In genomic region chr6:154243793-154244768, GRCh38 we compare ENCODE assay signal across 14 cellular contexts.
DNase-seq lines count a peak whose midpoint lies in the region; ATAC-seq, FAIRE-seq and TF ChIP-seq lines count a peak whose summit lies in the region.
"Had no signal": no experiment of that assay in that cellular context is flagged by ENCODE, and none has a peak within 500 bp of the region (broad histone marks: within the 10 kb centered on the region; RNA-seq: fewer than 3 reads in every experiment).

No MANE protein-coding gene starts in this region.

- WGBS in H1 (ENCODE audit: extremely low coverage in 1 of 2, insufficient coverage in 1 of 2, insufficient read length in 1 of 2, insufficient replicate concordance in 2 of 2, low coverage in 1 of 2, low lambda C conversion rate in 2 of 2, missing lambda C conversion rate in 1 of 2), 2 experiments: 71% methylated on average over 6 of the region's 6 CpGs; no CpG with 5 or more reads in 1 of the 2 experiments

- peaks cover 96% of the 10 kb centered on the region for H3K4me1 Mint-ChIP-seq in activated T-cell treated with anti-CD3 and anti-CD28 coated beads, Interleukin-2, amount 50 U/mL, for 72 hours (ENCODE audit: low read depth)
- peaks cover 52% of the 10 kb centered on the region for H3K4me1 Mint-ChIP-seq in stimulated activated effector memory CD8-positive, alpha-beta T cell treated with anti-CD3 and anti-CD28 coated beads, Interleukin-12 subunit alpha, Interleukin-12 subunit beta, amount 100 ng/mL, for 72 hours

- DNase-seq in activated T-cell treated with anti-CD3 and anti-CD28 coated beads, Interleukin-2, amount 50 U/mL, for 72 hours: no peak
- DNase-seq in activated T-cell treated with anti-CD3 and anti-CD28 coated beads for 4 hours: no peak
- DNase-seq in RWPE2 (ENCODE audit: low spot score): no peak
- DNase-seq in H1 (ENCODE audit: low read depth in 1 of 2, low spot score in 2 of 2): no peak
- peak in 1 of 2 donors; percentile 50 for DNase-seq in stimulated activated effector memory CD8-positive, alpha-beta T cell treated with anti-CD3 and anti-CD28 coated beads, Interleukin-12 subunit alpha, Interleukin-12 subunit beta, amount 100 ng/mL, for 72 hours (ENCODE audit: low spot score in 2 of 2)
- DNase-seq in COLO829 (ENCODE audit: low spot score): no peak
- DNase-seq in glomerular visceral epithelial cell (ENCODE audit: extremely low spot score): no peak
- DNase-seq: activated gamma-delta T cell treated with Interleukin-2 at 50 U/mL for 16 hours, IMR-90, NCI-H2081, retina, tibial artery had no signal

- no peak for TF ChIP-seq EP300 in H1 (IDR thresholded peaks at IDR 0.05; ENCODE audit: borderline replicate concordance in 1 of 2, low read depth in 2 of 2, low read length in 2 of 2)

- POLR2A ChIA-PET in H1 (lab: Charles Lee; ENCODE audit: partially characterized antibody): no interaction called here

- peak overlapping the region; percentile 99 for H3K27ac Mint-ChIP-seq in activated T-cell treated with anti-CD3 and anti-CD28 coated beads, Interleukin-2, amount 50 U/mL, for 72 hours
- peak overlapping the region; percentile 90 for H3K27ac Mint-ChIP-seq in stimulated activated effector memory CD8-positive, alpha-beta T cell treated with anti-CD3 and anti-CD28 coated beads, Interleukin-12 subunit alpha, Interleukin-12 subunit beta, amount 100 ng/mL, for 72 hours

- no peak overlapping the region for H3K4ac ChIP-seq in H1 (replicated peaks; ENCODE audit: insufficient read length, low read depth, low read length)

- no peak for TF ChIP-seq CTCF in RWPE2 (IDR thresholded peaks at IDR 0.05; ENCODE audit: poor library complexity, severe bottlenecking)
- TF ChIP-seq CTCF in H1 (IDR thresholded peaks at IDR 0.05; ENCODE audit: control extremely low read depth in 1 of 3, insufficient read depth in 1 of 3, low read depth in 1 of 3, low read length in 3 of 3): no peak

- no peak overlapping the region for H3K14ac ChIP-seq in H1 (ENCODE audit: insufficient read length)

- TF ChIP-seq POLR2A in H1 (IDR thresholded peaks at IDR 0.05; ENCODE audit: control extremely low read depth in 1 of 2, low read depth in 2 of 2, low read length in 2 of 2): no peak

- H3K4me1 ChIP-seq in RWPE2 (ENCODE audit: insufficient read depth, poor library complexity, severe bottlenecking) (peaks cover 17% of the 10 kb centered on the region), H1 (replicated peaks in 1 of 4; ENCODE audit: control insufficient read depth in 3 of 4, insufficient read depth in 4 of 4, low read length in 3 of 4) (peaks cover 1 to 19% (median 12%) of the 10 kb centered on the region in 4 experiments; a peak in 5 of 7 replicates)
- H3K4me1 ChIP-seq: tibial artery had no signal

- no peak overlapping the region for H2BK5ac ChIP-seq in H1 (ENCODE audit: low read depth, low read length)

- H3K9me3 ChIP-seq in RWPE2 (ENCODE audit: severe bottlenecking) (peaks cover 4% of the 10 kb centered on the region), H1 (ENCODE audit: insufficient read depth in 2 of 2, low read depth in 1 of 2, low read length in 1 of 2) (no peaks in the 10 kb centered on the region)
- H3K9me3 ChIP-seq: tibial artery had no signal

- H3K27ac ChIP-seq in RWPE2 (ENCODE audit: poor library complexity, severe bottlenecking) (no peak overlapping the region), H1 (ENCODE audit: low read depth, low read length) (no peak overlapping the region)
- H3K27ac ChIP-seq: hepatocyte, tibial artery had no signal

- no peak overlapping the region for H3K56ac ChIP-seq in H1 (replicated peaks; ENCODE audit: insufficient read length, low read depth, low read length)

- H3K4me3 ChIP-seq in RWPE2 (ENCODE audit: severe bottlenecking): no peak overlapping the region
- H3K4me3 ChIP-seq in H1 (ENCODE audit: extremely low read depth in 1 of 4, insufficient read depth in 2 of 4, low read depth in 3 of 4, low read length in 4 of 4): no peak overlapping the region
- H3K4me3 ChIP-seq: hepatocyte, tibial artery had no signal

- H3K79me2 ChIP-seq in H1 (ENCODE audit: control insufficient read depth in 1 of 2, insufficient read depth in 2 of 2, low read length in 2 of 2): no peaks in the 10 kb centered on the region
- H3K79me2 ChIP-seq: hepatocyte had no signal

- CTCF ChIA-PET in H1 (lab: Charles Lee; ENCODE audit: partially characterized antibody): interaction anchor here (1.7 kb wide), 1 partner anchor 33 kb away, joined by 5 read pairs; no protein-coding TSS in a partner anchor

- H3K18ac ChIP-seq in H1 (ENCODE audit: extremely low read depth, low read length): no peak overlapping the region

- peaks cover 12 to 16% of the 10 kb centered on the region in 2 donors for H3K36me3 Mint-ChIP-seq in activated T-cell treated with anti-CD3 and anti-CD28 coated beads, Interleukin-2, amount 50 U/mL, for 72 hours (ENCODE audit: insufficient read depth in 2 of 2)
- H3K36me3 Mint-ChIP-seq in stimulated activated effector memory CD8-positive, alpha-beta T cell treated with anti-CD3 and anti-CD28 coated beads, Interleukin-12 subunit alpha, Interleukin-12 subunit beta, amount 100 ng/mL, for 72 hours: peaks cover 35% of the 10 kb centered on the region

- ATAC-seq in activated T-cell treated with anti-CD3 and anti-CD28 coated beads, Interleukin-2, amount 50 U/mL, for 72 hours (replicated peaks in 1 of 2): no peak
- ATAC-seq in RWPE2 (ENCODE audit: low read depth) (peak; percentile 63; the same call in 2 of the 3 replicates), HG03378 (IDR thresholded peaks at IDR 0.05; ENCODE audit: unreplicated experiment) (no peak)
- ATAC-seq in stimulated activated effector memory CD8-positive, alpha-beta T cell treated with anti-CD3 and anti-CD28 coated beads, Interleukin-12 subunit alpha, Interleukin-12 subunit beta, amount 100 ng/mL, for 72 hours: no peak

- no peak overlapping the region for H2BK15ac ChIP-seq in H1 (ENCODE audit: low read length)

- no peak overlapping the region for H2BK12ac ChIP-seq in H1 (ENCODE audit: low read depth, low read length)

- no peaks in the 10 kb centered on the region for H3K79me1 ChIP-seq in H1 (ENCODE audit: low read depth, low read length)

- H3K4me3 Mint-ChIP-seq in activated T-cell treated with anti-CD3 and anti-CD28 coated beads, Interleukin-2, amount 50 U/mL, for 72 hours: peak overlapping the region; percentile 84 to 95
- H3K4me3 Mint-ChIP-seq in stimulated activated effector memory CD8-positive, alpha-beta T cell treated with anti-CD3 and anti-CD28 coated beads, Interleukin-12 subunit alpha, Interleukin-12 subunit beta, amount 100 ng/mL, for 72 hours: peak overlapping the region; percentile 77

- H4K8ac ChIP-seq in H1 (ENCODE audit: extremely low read depth, insufficient read depth, low read length): no peak overlapping the region

- no peak for TF ChIP-seq RAD21 in H1 (IDR thresholded peaks at IDR 0.05 in 1 of 2, conservative IDR thresholded peaks at IDR 0.05 in 1 of 2; ENCODE audit: low read depth in 2 of 2, low read length in 2 of 2)

- H3K27me3 ChIP-seq in RWPE2 (ENCODE audit: insufficient read depth, poor library complexity, severe bottlenecking): no peaks in the 10 kb centered on the region
- H3K27me3 ChIP-seq in H1 (replicated peaks in 1 of 4; ENCODE audit: control insufficient read depth in 3 of 4, extremely low read depth in 1 of 4, insufficient read depth in 3 of 4, low read length in 3 of 4): no peaks in the 10 kb centered on the region
- H3K27me3 ChIP-seq: hepatocyte, tibial artery had no signal

- H3K36me3 ChIP-seq in RWPE2 (ENCODE audit: low read depth): no peaks in the 10 kb centered on the region
- no peaks in the 10 kb centered on the region for H3K36me3 ChIP-seq in H1 (ENCODE audit: control insufficient read depth in 2 of 4, insufficient read depth in 4 of 4, low read length in 3 of 4)
- H3K36me3 ChIP-seq: tibial artery had no signal

- H3K23me2 ChIP-seq in H1 (ENCODE audit: low read depth, low read length): no peaks in the 10 kb centered on the region; the same call in 1 of the 2 replicates

- H2AK5ac ChIP-seq in H1 (ENCODE audit: low read depth, low read length): no peak overlapping the region

- H2AFZ ChIP-seq in H1 (ENCODE audit: low read length): no peak overlapping the region
- H2AFZ ChIP-seq: hepatocyte had no signal

- H3K23ac ChIP-seq in H1 (ENCODE audit: insufficient read length): no peak overlapping the region

- H3K9me3 Mint-ChIP-seq in activated T-cell treated with anti-CD3 and anti-CD28 coated beads, Interleukin-2, amount 50 U/mL, for 72 hours: peaks cover 4 to 5% of the 10 kb centered on the region in 2 donors
- H3K9me3 Mint-ChIP-seq in stimulated activated effector memory CD8-positive, alpha-beta T cell treated with anti-CD3 and anti-CD28 coated beads, Interleukin-12 subunit alpha, Interleukin-12 subunit beta, amount 100 ng/mL, for 72 hours: no peaks in the 10 kb centered on the region

- no peak overlapping the region for H2BK120ac ChIP-seq in H1 (replicated peaks; ENCODE audit: low read depth, low read length)

- no peaks in the 10 kb centered on the region for H3K27me3 Mint-ChIP-seq in activated T-cell treated with anti-CD3 and anti-CD28 coated beads, Interleukin-2, amount 50 U/mL, for 72 hours (ENCODE audit: low read depth)

- no peak for FAIRE-seq in H1 (lab: Jason Lieb, UNC)

- H4K5ac ChIP-seq in H1 (ENCODE audit: insufficient read length, low read depth, low read length): no peak overlapping the region

- no peaks in the 10 kb centered on the region for H4K20me1 ChIP-seq in H1 (replicated peaks in 1 of 2; ENCODE audit: control insufficient read depth in 1 of 2, insufficient read depth in 2 of 2, low read length in 2 of 2)

- H3K9ac ChIP-seq in H1 (replicated peaks in 1 of 4; ENCODE audit: extremely low read depth in 1 of 4, low read depth in 3 of 4, low read length in 3 of 4): no peak overlapping the region

- peak overlapping the region; percentile 15 for H4K91ac ChIP-seq in H1 (replicated peaks; ENCODE audit: insufficient read length, low read length)

- H3K4me2 ChIP-seq in H1 (ENCODE audit: insufficient read depth in 1 of 2, low read depth in 2 of 2, low read length in 2 of 2): no peak overlapping the region
- H3K4me2 ChIP-seq: hepatocyte had no signal

- H2BK20ac ChIP-seq in H1 (ENCODE audit: low read length): no peak overlapping the region

TF ChIP-seq in H1, 55 proteins besides CTCF, POLR2A, EP300 and RAD21 (continues in another document):
- TF ChIP-seq RXRA (IDR thresholded peaks at IDR 0.05; ENCODE audit: insufficient read depth, low read depth, low read length) (no peak), E2F6 (IDR thresholded peaks at IDR 0.05) (no peak), CTBP2 (IDR thresholded peaks at IDR 0.05; ENCODE audit: borderline replicate concordance, insufficient read depth, insufficient read length, low read length) (no peak), SUZ12 (IDR thresholded peaks at IDR 0.05; ENCODE audit: low read length) (no peak), GTF2F1 (IDR thresholded peaks at IDR 0.05; ENCODE audit: borderline replicate concordance, low read depth, low read length) (no peak), GABPA (IDR thresholded peaks at IDR 0.05; ENCODE audit: borderline replicate concordance, insufficient read depth, low read length) (no peak)
